8 cellular contexts compared by ENCODE assay signal in genomic region chr20:58600756-58601155, GRCh38.
"Had no signal": no experiment of that assay in that cellular context is flagged by ENCODE, and none has a peak within 500 bp of the region (broad histone marks: within the 10 kb centered on the region; RNA-seq: fewer than 3 reads in every experiment).

No MANE protein-coding gene starts in this region.

- H3K4me3 ChIP-seq: GM23248, HAP-1 had no signal

- H3K9me3 ChIP-seq: HAP-1 had no signal

- H3K36me3 ChIP-seq: HAP-1 had no signal

- DNase-seq: GM23248, GOT3, H7, HFFc6, IMR-90 had no signal

- H3K4me3 Mint-ChIP-seq: HFFc6 had no signal

- H3K9ac ChIP-seq: GM23248 had no signal

- H3K27ac Mint-ChIP-seq: HFFc6 had no signal

- H3K4me1 ChIP-seq: HAP-1 had no signal

- H3K27ac ChIP-seq: GM23248, HL-60 had no signal

- H2AFZ ChIP-seq: GM23248 had no signal

- ATAC-seq: HCT116 had no signal
